In the genomic region with DNA sequence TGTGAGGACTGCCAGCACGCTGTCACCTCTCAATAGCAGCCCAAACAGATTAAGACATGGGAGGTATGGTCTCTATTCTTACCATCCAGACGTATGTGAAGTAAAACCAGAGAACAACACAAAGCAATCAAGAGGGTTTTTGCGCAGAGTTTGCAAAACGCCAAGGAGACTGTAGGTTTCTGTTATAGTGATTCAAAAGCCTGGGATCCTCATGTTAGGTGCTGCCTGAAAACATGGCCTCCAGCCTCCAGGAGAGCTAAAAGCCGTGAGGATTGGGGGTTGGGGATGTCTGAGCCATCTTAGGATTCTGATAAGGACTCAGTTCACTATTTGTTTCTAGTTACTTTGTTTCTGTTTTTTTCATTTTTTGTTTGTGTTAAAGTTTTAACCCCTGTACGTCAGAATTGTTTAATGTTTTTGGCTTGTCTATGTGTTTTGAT, we compare ENCODE assay signal across 8 cellular contexts. TPM values are rescaled to one million over a fixed set of nuclear protein-coding genes. Genes with fewer than 3 reads are reported as not detected.
DNase-seq lines count a peak whose midpoint lies in the region; ATAC-seq and FAIRE-seq lines count a peak whose summit lies in the region.

No MANE protein-coding gene starts in this region.

- H3K27ac Mint-ChIP-seq in CD8-positive, alpha-beta memory T cell: peak overlapping the region; percentile 77 to 97 (median 92)
- H3K27ac Mint-ChIP-seq in activated CD4-positive, alpha-beta memory T cell treated with anti-CD3 and anti-CD28 coated beads for 36 hours: peak overlapping the region; percentile 81

- H3K9me3 ChIP-seq in CD8-positive, alpha-beta memory T cell (ENCODE audit: low read length): no peaks in the 10 kb centered on the region
- peaks cover 3% of the 10 kb centered on the region for H3K9me3 ChIP-seq in KOPT-K1 (ENCODE audit: insufficient read depth, low read length, poor library complexity, severe bottlenecking)
- H3K9me3 ChIP-seq in iPS-15b (ENCODE audit: control insufficient read depth, insufficient read depth, low read length): no peaks in the 10 kb centered on the region

- H3K36me3 Mint-ChIP-seq in CD8-positive, alpha-beta memory T cell: peaks cover 0 to 20% (median 0%) of the 10 kb centered on the region in 3 donors
- H3K36me3 Mint-ChIP-seq in activated CD4-positive, alpha-beta memory T cell treated with anti-CD3 and anti-CD28 coated beads for 36 hours: peaks cover 8% of the 10 kb centered on the region

- DNase-seq in CD8-positive, alpha-beta memory T cell: no peak
- peak; percentile 57 for DNase-seq in activated CD4-positive, alpha-beta memory T cell treated with anti-CD3 and anti-CD28 coated beads for 36 hours
- DNase-seq in superior temporal gyrus (ENCODE audit: extremely low spot score): peak; percentile 36
- DNase-seq in HuH-7.5 (ENCODE audit: low spot score): no peak
- DNase-seq in RCC 7860 (ENCODE audit: low spot score): no peak

- no peaks in the 10 kb centered on the region for H3K9me3 Mint-ChIP-seq in CD8-positive, alpha-beta memory T cell
- H3K9me3 Mint-ChIP-seq in activated CD4-positive, alpha-beta memory T cell treated with anti-CD3 and anti-CD28 coated beads for 36 hours: no peaks in the 10 kb centered on the region

- H3K9ac ChIP-seq in iPS-15b (ENCODE audit: low read depth, low read length): peak overlapping the region; percentile 70

- no peaks in the 10 kb centered on the region for H3K27me3 ChIP-seq in CD8-positive, alpha-beta memory T cell (ENCODE audit: insufficient read depth, low read length, poor library complexity, severe bottlenecking)
- no peaks in the 10 kb centered on the region for H3K27me3 ChIP-seq in iPS-15b (ENCODE audit: control insufficient read depth, insufficient read depth, low read length)

- no peak for ATAC-seq in GM18511 (IDR thresholded peaks at IDR 0.05; ENCODE audit: unreplicated experiment)

- H3K36me3 ChIP-seq in CD8-positive, alpha-beta memory T cell (ENCODE audit: insufficient read depth, low read length): no peaks in the 10 kb centered on the region
- H3K36me3 ChIP-seq in KOPT-K1 (ENCODE audit: insufficient read depth, low read length): no peaks in the 10 kb centered on the region
- no peaks in the 10 kb centered on the region for H3K36me3 ChIP-seq in iPS-15b (ENCODE audit: control insufficient read depth, insufficient read depth, low read length)

- no peak for FAIRE-seq in RCC 7860 (lab: Jason Lieb, UNC)

- H3K27ac ChIP-seq in CD8-positive, alpha-beta memory T cell (ENCODE audit: low read depth, low read length): peak overlapping the region; percentile 57
- peak overlapping the region; percentile 91 for H3K27ac ChIP-seq in KOPT-K1 (ENCODE audit: low read depth, low read length, poor library complexity, severe bottlenecking)

- POLR2A ChIA-PET in CD8-positive, alpha-beta memory T cell (lab: Charles Lee): interaction anchor here (1.3 to 1.9 kb wide), 4 partner anchors 53 to 222 kb away, joined by 4 to 10 read pairs (median 5); a partner anchor contains a TSS
- POLR2A ChIA-PET in activated CD4-positive, alpha-beta memory T cell treated with anti-CD3 and anti-CD28 coated beads for 36 hours (lab: Charles Lee): interaction anchor here (0.6 to 4.5 kb wide), 6 partner anchors 8 to 294 kb away, joined by 3 to 26 read pairs (median 3); a partner anchor contains a TSS

- peaks cover 50% of the 10 kb centered on the region for H3K4me1 ChIP-seq in CD8-positive, alpha-beta memory T cell (ENCODE audit: insufficient read depth, low read length)
- H3K4me1 ChIP-seq in iPS-15b (ENCODE audit: control insufficient read depth, insufficient read depth, low read length): no peaks in the 10 kb centered on the region

- peaks cover 0 to 1% of the 10 kb centered on the region in 2 donors for H3K27me3 Mint-ChIP-seq in CD8-positive, alpha-beta memory T cell
- no peaks in the 10 kb centered on the region for H3K27me3 Mint-ChIP-seq in activated CD4-positive, alpha-beta memory T cell treated with anti-CD3 and anti-CD28 coated beads for 36 hours

- H3K4me3 ChIP-seq in CD8-positive, alpha-beta memory T cell (ENCODE audit: low read length): peak overlapping the region; percentile 29
- H3K4me3 ChIP-seq in iPS-15b (ENCODE audit: low read depth, low read length): peak overlapping the region; percentile 50

- peak overlapping the region; percentile 83 to 93 (median 88) for H3K4me3 Mint-ChIP-seq in CD8-positive, alpha-beta memory T cell
- H3K4me3 Mint-ChIP-seq in activated CD4-positive, alpha-beta memory T cell treated with anti-CD3 and anti-CD28 coated beads for 36 hours: peak overlapping the region; percentile 84

- H3K4me1 Mint-ChIP-seq in CD8-positive, alpha-beta memory T cell: peaks cover 61 to 85% (median 84%) of the 10 kb centered on the region in 3 donors
- H3K4me1 Mint-ChIP-seq in activated CD4-positive, alpha-beta memory T cell treated with anti-CD3 and anti-CD28 coated beads for 36 hours (ENCODE audit: low read depth): peaks cover 62% of the 10 kb centered on the region

- intact Hi-C loops in activated CD4-positive, alpha-beta memory T cell treated with anti-CD3 and anti-CD28 coated beads for 36 hours (cut with micrococcal nuclease): loop anchor here (2.0 to 5.0 kb wide), 5 partner anchors 13 to 360 kb away; no protein-coding TSS in a partner anchor

- CTCF ChIA-PET in CD8-positive, alpha-beta memory T cell (lab: Charles Lee): interaction anchor here (1.1 to 1.8 kb wide), 3 partner anchors 9 to 222 kb away, joined by 4 to 6 read pairs (median 5); a partner anchor contains a TSS
- CTCF ChIA-PET in activated CD4-positive, alpha-beta memory T cell treated with anti-CD3 and anti-CD28 coated beads for 36 hours (lab: Charles Lee): interaction anchor here (1.0 to 2.0 kb wide), 2 partner anchors 15 to 294 kb away, joined by 5 to 9 read pairs; no protein-coding TSS in a partner anchor

RNA-seq across cellular contexts. Expression of a gene that starts 4.2 kb away (rescaled TPM):
- 100 to 1,000 TPM; 401 to 415 TPM for total RNA-seq in CD8-positive, alpha-beta memory T cell
- 138 TPM for polyA plus RNA-seq in CD8-positive, alpha-beta memory T cell
- 100 to 1,000 TPM; 431 to 435 TPM for total RNA-seq in activated CD4-positive, alpha-beta memory T cell treated with anti-CD3 and anti-CD28 coated beads for 36 hours

RNA-seq across cellular contexts. Expression of a gene that starts 52.8 kb away (rescaled TPM):
- total RNA-seq in CD8-positive, alpha-beta memory T cell: 1 to 10 TPM; 4.2 to 4.6 TPM
- 6.0 TPM for polyA plus RNA-seq in CD8-positive, alpha-beta memory T cell
- 1 to 10 TPM; 4.8 to 5.7 TPM for total RNA-seq in activated CD4-positive, alpha-beta memory T cell treated with anti-CD3 and anti-CD28 coated beads for 36 hours

RNA-seq across cellular contexts. Expression of a gene that starts 53.2 kb away (rescaled TPM):
- total RNA-seq in CD8-positive, alpha-beta memory T cell: 10 to 100 TPM; 55.7 to 55.9 TPM
- 32.5 TPM for polyA plus RNA-seq in CD8-positive, alpha-beta memory T cell
- total RNA-seq in activated CD4-positive, alpha-beta memory T cell treated with anti-CD3 and anti-CD28 coated beads for 36 hours: 10 to 100 TPM; 39.3 to 42.1 TPM

RNA-seq across cellular contexts. Expression of a gene that starts 58.5 kb away (rescaled TPM):
- total RNA-seq in CD8-positive, alpha-beta memory T cell: 10 to 100 TPM; 19.1 to 19.9 TPM
- polyA plus RNA-seq in CD8-positive, alpha-beta memory T cell: 12.1 TPM
- total RNA-seq in activated CD4-positive, alpha-beta memory T cell treated with anti-CD3 and anti-CD28 coated beads for 36 hours: 10 to 100 TPM; 14.4 to 16.2 TPM

Comparison
In these comparisons a context has a peak if more than half of its experiments do, and no peak if none do; other contexts are left out.
1. DNase-seq: peak in activated CD4-positive, alpha-beta memory T cell treated with anti-CD3 and anti-CD28 coated beads for 36 hours (single experiment) and superior temporal gyrus (single experiment); none in CD8-positive, alpha-beta memory T cell (0 of 5), HuH-7.5 (single experiment) and RCC 7860 (single experiment).